ENCODE assay signal across 8 cellular contexts in genomic region chr7:42831051-42831952, GRCh38.
DNase-seq lines count a peak whose midpoint lies in the region; ATAC-seq and TF ChIP-seq lines count a peak whose summit lies in the region.

No MANE protein-coding gene starts in this region.

- H3K9me3 Mint-ChIP-seq in CD8-positive, alpha-beta T cell: no peaks in the 10 kb centered on the region

- TF ChIP-seq CTCF in A673 (conservative IDR thresholded peaks at IDR 0.05; ENCODE audit: low read depth, low read length) (peak; percentile 73), HFF-Myc (IDR thresholded peaks at IDR 0.05; ENCODE audit: low read depth, low read length, missing control alignments) (peak; percentile 72), astrocyte of the spinal cord (IDR thresholded peaks at IDR 0.05; ENCODE audit: low read depth, low read length) (peak; percentile 83)
- TF ChIP-seq CTCF in CD8-positive, alpha-beta T cell (IDR thresholded peaks at IDR 0.05): no peak

- no peak overlapping the region for H3K4me3 ChIP-seq in A673 (ENCODE audit: low read depth, low read length, poor library complexity, severe bottlenecking)
- no peak overlapping the region for H3K4me3 ChIP-seq in HFF-Myc (replicated peaks; ENCODE audit: low read depth, low read length)
- no peak overlapping the region for H3K4me3 ChIP-seq in astrocyte of the spinal cord (ENCODE audit: low read depth, low read length)
- no peak overlapping the region for H3K4me3 ChIP-seq in CD8-positive, alpha-beta T cell (ENCODE audit: low read depth, low read length)

- no peaks in the 10 kb centered on the region for H3K36me3 Mint-ChIP-seq in CD8-positive, alpha-beta T cell

- in situ Hi-C loops in astrocyte of the spinal cord (cut with HindIII; ENCODE audit: low sequenced_read_pairs): no loop called here

- no peak for ATAC-seq in CD8-positive, alpha-beta T cell

- peaks cover 21% of the 10 kb centered on the region for H3K27me3 Mint-ChIP-seq in CD8-positive, alpha-beta T cell (ENCODE audit: low read depth)

- H3K9me3 ChIP-seq in A673 (ENCODE audit: low read depth, low read length, poor library complexity, severe bottlenecking): no peaks in the 10 kb centered on the region
- no peaks in the 10 kb centered on the region for H3K9me3 ChIP-seq in CD8-positive, alpha-beta T cell (ENCODE audit: low read length)

- intact Hi-C loops in A673 (cut with micrococcal nuclease; ENCODE audit: unreplicated experiment): loop anchor here (2.0 to 10.0 kb wide), 3 partner anchors 257 to 889 kb away; no protein-coding TSS in a partner anchor
- intact Hi-C loops in CD8-positive, alpha-beta T cell (cut with DNase I, micrococcal nuclease): no loop called here

- POLR2A ChIA-PET in A673 (lab: Charles Lee; ENCODE audit: low non-redundant PET): no interaction called here
- POLR2A ChIA-PET in CD8-positive, alpha-beta T cell (lab: Charles Lee): no interaction called here

- DNase-seq in A673 (ENCODE audit: low spot score): peak; percentile 60
- peak; percentile 20 for DNase-seq in HFF-Myc (ENCODE audit: extremely low read depth, low read depth)
- DNase-seq in astrocyte of the spinal cord (ENCODE audit: low read depth, low spot score): peak; percentile 80
- DNase-seq in iris pigment epithelial cell (ENCODE audit: low read depth): peak; percentile 68
- DNase-seq in superior temporal gyrus (ENCODE audit: extremely low spot score): peak; percentile 84
- no peak for DNase-seq in CD8-positive, alpha-beta T cell
- no peak for DNase-seq in activated CD4-positive, alpha-beta T cell treated with anti-CD3 and anti-CD28 coated beads for 1 hour
- DNase-seq in NCI-H774 (lab: John Stamatoyannopoulos, UW): no peak

- BruUV-seq in A673 (replicated peaks; lab: Mats Ljungman, UMichigan): no TSS peak

- no peaks in the 10 kb centered on the region for H3K4me1 Mint-ChIP-seq in CD8-positive, alpha-beta T cell (ENCODE audit: low read depth)

- no peak overlapping the region for H3K4me3 Mint-ChIP-seq in CD8-positive, alpha-beta T cell

- CTCF ChIA-PET in A673 (lab: Charles Lee): interaction anchor here (0.5 to 1.2 kb wide), 5 partner anchors 12 to 891 kb away, joined by 3 to 10 read pairs (median 4); no protein-coding TSS in a partner anchor
- CTCF ChIA-PET in CD8-positive, alpha-beta T cell (lab: Charles Lee): no interaction called here

- no peak overlapping the region for H3K27ac ChIP-seq in A673 (ENCODE audit: low read depth, low read length, poor library complexity, severe bottlenecking)
- no peak overlapping the region for H3K27ac ChIP-seq in CD8-positive, alpha-beta T cell (ENCODE audit: low read depth, low read length)

- H3K27ac Mint-ChIP-seq in CD8-positive, alpha-beta T cell: no peak overlapping the region

- H3K27me3 ChIP-seq in A673 (replicated peaks; ENCODE audit: insufficient read depth, low read depth, low read length, poor library complexity): no peaks in the 10 kb centered on the region
- peaks cover 2% of the 10 kb centered on the region for H3K27me3 ChIP-seq in CD8-positive, alpha-beta T cell (ENCODE audit: insufficient read depth, low read length)

- H3K4me1 ChIP-seq in A673 (ENCODE audit: insufficient read depth, low read length, poor library complexity, severe bottlenecking): no peaks in the 10 kb centered on the region
- H3K4me1 ChIP-seq in CD8-positive, alpha-beta T cell (ENCODE audit: insufficient read depth, low read length): no peaks in the 10 kb centered on the region

- no peaks in the 10 kb centered on the region for H3K36me3 ChIP-seq in A673 (ENCODE audit: insufficient read depth, low read length, poor library complexity, severe bottlenecking)
- no peaks in the 10 kb centered on the region for H3K36me3 ChIP-seq in CD8-positive, alpha-beta T cell (ENCODE audit: insufficient read depth, low read length)

Comparison
In these comparisons a context has a peak if more than half of its experiments do, and no peak if none do; other contexts are left out.
1. DNase-seq: peak in A673 (single experiment), HFF-Myc (single experiment), astrocyte of the spinal cord (single experiment), iris pigment epithelial cell (single experiment) and superior temporal gyrus (single experiment); none in CD8-positive, alpha-beta T cell (0 of 7), activated CD4-positive, alpha-beta T cell treated with anti-CD3 and anti-CD28 coated beads for 1 hour (single experiment) and NCI-H774 (single experiment).